Comparison of ENCODE assay signal across 1 cellular context in the genomic region with DNA sequence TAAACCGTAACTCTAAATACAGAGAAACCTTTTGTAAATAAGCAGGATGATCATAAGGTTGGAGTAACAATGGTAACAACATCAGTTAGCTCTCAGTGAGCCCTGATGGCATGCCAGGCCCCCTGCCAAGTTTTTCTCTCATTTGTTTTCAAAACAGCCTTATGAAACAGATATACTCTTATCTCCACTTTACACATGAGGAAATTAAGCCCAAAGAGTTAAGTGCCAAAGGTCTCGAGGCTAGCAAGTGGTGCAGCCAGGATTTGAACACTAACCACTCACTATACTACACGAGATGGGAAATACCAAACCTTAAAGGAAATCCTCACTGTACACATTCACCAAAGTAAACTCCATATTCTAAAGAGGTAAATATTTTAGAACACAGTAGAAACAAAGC.
TF ChIP-seq lines count a peak whose summit lies in the region.

No MANE protein-coding gene starts in this region.

TF ChIP-seq in HepG2, 621 proteins besides CTCF, POLR2A, EP300 and RAD21 (continued from another document and continues in another):
- TF ChIP-seq ZNF280B (CRISPR knock-in tag; IDR thresholded peaks at IDR 0.05; ENCODE audit: borderline replicate concordance) (no peak), HNRNPK (IDR thresholded peaks at IDR 0.05; ENCODE audit: low read depth, low read length, poor library complexity, severe bottlenecking) (no peak), ZNF12 (CRISPR knock-in tag; IDR thresholded peaks at IDR 0.05) (no peak), SATB2 (CRISPR knock-in tag; IDR thresholded peaks at IDR 0.05) (no peak), CREB3 (CRISPR knock-in tag; IDR thresholded peaks at IDR 0.05) (no peak), ZMYM3 (CRISPR knock-in tag; IDR thresholded peaks at IDR 0.05) (no peak), FOXA3 (CRISPR knock-in tag; IDR thresholded peaks at IDR 0.05) (peak; percentile 33; the same call in 1 of the 2 replicates), ZNF740 (CRISPR knock-in tag; IDR thresholded peaks at IDR 0.05) (no peak), ZNF646 (CRISPR knock-in tag; IDR thresholded peaks at IDR 0.05) (0 out of 2 replicates have a peak, but pooled peaks have one; percentile 16), HMG20A (CRISPR knock-in tag; IDR thresholded peaks at IDR 0.05; ENCODE audit: borderline replicate concordance) (no peak), PCBP2 (optimal IDR thresholded peaks at IDR 0.05; ENCODE audit: low read depth, low read length, poor library complexity, severe bottlenecking) (no peak), HNF4A (CRISPR knock-in tag; IDR thresholded peaks at IDR 0.05) (peak; percentile 77), ZNF850 (CRISPR knock-in tag; conservative IDR thresholded peaks at IDR 0.05) (no peak), SOX5 (CRISPR knock-in tag; IDR thresholded peaks at IDR 0.05; ENCODE audit: borderline replicate concordance) (peak; percentile 49; the same call in 1 of the 2 replicates), MXI1 (IDR thresholded peaks at IDR 0.05; ENCODE audit: borderline replicate concordance, low read depth, low read length) (no peak), ZNF451 (CRISPR knock-in tag; IDR thresholded peaks at IDR 0.05) (no peak), TOE1 (CRISPR knock-in tag; IDR thresholded peaks at IDR 0.05) (no peak), ZNF710 (CRISPR knock-in tag; IDR thresholded peaks at IDR 0.05; ENCODE audit: borderline replicate concordance) (no peak), CAMTA2 (CRISPR knock-in tag; IDR thresholded peaks at IDR 0.05; ENCODE audit: borderline replicate concordance) (no peak), ZNF562 (CRISPR knock-in tag; IDR thresholded peaks at IDR 0.05; ENCODE audit: borderline replicate concordance) (no peak), HOXA3 (CRISPR knock-in tag; IDR thresholded peaks at IDR 0.05) (no peak), TBX2 (CRISPR knock-in tag; IDR thresholded peaks at IDR 0.05; ENCODE audit: borderline replicate concordance) (peak; percentile 70; the same call in 1 of the 2 replicates), EHMT2 (IDR thresholded peaks at IDR 0.05; ENCODE audit: borderline replicate concordance, low read depth, low read length) (no peak; the same call in 1 of the 2 replicates), NR2F6 (IDR thresholded peaks at IDR 0.05) (no peak), NR2F6 (CRISPR knock-in tag; IDR thresholded peaks at IDR 0.05) (0 out of 2 replicates have a peak, but pooled peaks have one; percentile 14), TAF1 (CRISPR knock-in tag; IDR thresholded peaks at IDR 0.05) (no peak), ZNF333 (CRISPR knock-in tag; IDR thresholded peaks at IDR 0.05; ENCODE audit: borderline replicate concordance) (no peak), SOX13 (IDR thresholded peaks at IDR 0.05) (no peak), SOX13 (CRISPR knock-in tag; conservative IDR thresholded peaks at IDR 0.05 in 1 of 2, IDR thresholded peaks at IDR 0.05 in 1 of 2) (peak in 1 of 2 experiments; percentile 57; a peak in 1 of 4 replicates), ATF2 (CRISPR knock-in tag; IDR thresholded peaks at IDR 0.05) (no peak), HNRNPL (IDR thresholded peaks at IDR 0.05; ENCODE audit: low read depth, low read length) (no peak), KDM5B (CRISPR knock-in tag; IDR thresholded peaks at IDR 0.05; ENCODE audit: borderline replicate concordance) (no peak), ZBTB14 (CRISPR knock-in tag; IDR thresholded peaks at IDR 0.05) (no peak)
- TF ChIP-seq, protein P1, sequence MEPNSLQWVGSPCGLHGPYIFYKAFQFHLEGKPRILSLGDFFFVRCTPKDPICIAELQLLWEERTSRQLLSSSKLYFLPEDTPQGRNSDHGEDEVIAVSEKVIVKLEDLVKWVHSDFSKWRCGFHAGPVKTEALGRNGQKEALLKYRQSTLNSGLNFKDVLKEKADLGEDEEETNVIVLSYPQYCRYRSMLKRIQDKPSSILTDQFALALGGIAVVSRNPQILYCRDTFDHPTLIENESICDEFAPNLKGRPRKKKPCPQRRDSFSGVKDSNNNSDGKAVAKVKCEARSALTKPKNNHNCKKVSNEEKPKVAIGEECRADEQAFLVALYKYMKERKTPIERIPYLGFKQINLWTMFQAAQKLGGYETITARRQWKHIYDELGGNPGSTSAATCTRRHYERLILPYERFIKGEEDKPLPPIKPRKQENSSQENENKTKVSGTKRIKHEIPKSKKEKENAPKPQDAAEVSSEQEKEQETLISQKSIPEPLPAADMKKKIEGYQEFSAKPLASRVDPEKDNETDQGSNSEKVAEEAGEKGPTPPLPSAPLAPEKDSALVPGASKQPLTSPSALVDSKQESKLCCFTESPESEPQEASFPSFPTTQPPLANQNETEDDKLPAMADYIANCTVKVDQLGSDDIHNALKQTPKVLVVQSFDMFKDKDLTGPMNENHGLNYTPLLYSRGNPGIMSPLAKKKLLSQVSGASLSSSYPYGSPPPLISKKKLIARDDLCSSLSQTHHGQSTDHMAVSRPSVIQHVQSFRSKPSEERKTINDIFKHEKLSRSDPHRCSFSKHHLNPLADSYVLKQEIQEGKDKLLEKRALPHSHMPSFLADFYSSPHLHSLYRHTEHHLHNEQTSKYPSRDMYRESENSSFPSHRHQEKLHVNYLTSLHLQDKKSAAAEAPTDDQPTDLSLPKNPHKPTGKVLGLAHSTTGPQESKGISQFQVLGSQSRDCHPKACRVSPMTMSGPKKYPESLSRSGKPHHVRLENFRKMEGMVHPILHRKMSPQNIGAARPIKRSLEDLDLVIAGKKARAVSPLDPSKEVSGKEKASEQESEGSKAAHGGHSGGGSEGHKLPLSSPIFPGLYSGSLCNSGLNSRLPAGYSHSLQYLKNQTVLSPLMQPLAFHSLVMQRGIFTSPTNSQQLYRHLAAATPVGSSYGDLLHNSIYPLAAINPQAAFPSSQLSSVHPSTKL (CRISPR knock-in tag; IDR thresholded peaks at IDR 0.05): peak; percentile 27
- TF ChIP-seq, protein P2, sequence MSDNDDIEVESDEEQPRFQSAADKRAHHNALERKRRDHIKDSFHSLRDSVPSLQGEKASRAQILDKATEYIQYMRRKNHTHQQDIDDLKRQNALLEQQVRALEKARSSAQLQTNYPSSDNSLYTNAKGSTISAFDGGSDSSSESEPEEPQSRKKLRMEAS (IDR thresholded peaks at IDR 0.05): no peak
- TF ChIP-seq, protein P3, sequence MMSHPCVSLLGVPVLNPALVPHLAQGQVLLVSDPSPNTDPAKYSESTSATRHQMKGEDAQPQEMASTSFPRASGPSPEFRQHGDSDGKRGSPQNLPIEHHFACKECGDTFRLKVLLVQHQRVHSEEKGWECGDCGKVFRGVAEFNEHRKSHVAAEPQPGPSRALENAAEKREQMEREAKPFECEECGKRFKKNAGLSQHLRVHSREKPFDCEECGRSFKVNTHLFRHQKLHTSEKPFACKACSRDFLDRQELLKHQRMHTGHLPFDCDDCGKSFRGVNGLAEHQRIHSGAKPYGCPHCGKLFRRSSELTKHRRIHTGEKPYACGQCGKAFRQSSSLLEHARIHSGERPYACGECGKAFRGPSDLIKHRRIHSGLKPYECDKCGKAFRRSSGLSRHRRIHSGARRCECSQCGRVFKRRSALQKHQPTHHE (CRISPR knock-in tag; IDR thresholded peaks at IDR 0.05; ENCODE audit: borderline replicate concordance): no peak
